Comparison of ENCODE assay signal across 21 cellular contexts in genomic region chr3:77169844-77170243, GRCh38.
A peak's percentile ranks its signal among the peaks of the same experiment; 100 is the strongest.
DNase-seq lines count a peak whose midpoint lies in the region; TF ChIP-seq lines count a peak whose summit lies in the region.
"Had no signal": no experiment of that assay in that cellular context is flagged by ENCODE, and none has a peak within 500 bp of the region (broad histone marks: within the 10 kb centered on the region; RNA-seq: fewer than 3 reads in every experiment).

No MANE protein-coding gene starts in this region.

- no peaks in the 10 kb centered on the region for H3K27me3 Mint-ChIP-seq in activated CD4-positive, alpha-beta T cell treated with anti-CD3 and anti-CD28 coated beads, Interleukin-2, amount 10 ng/mL, durations not matched to agents 24 days and 14 days
- H3K27me3 Mint-ChIP-seq: B cell; CD4-positive, CD25-positive, alpha-beta regulatory T cell had no signal

- no peaks in the 10 kb centered on the region for H3F3A ChIP-seq in neural cell (ENCODE audit: insufficient read depth, low read length, poor library complexity, severe bottlenecking)

- H3K9ac ChIP-seq in neural cell (ENCODE audit: low read length): no peak overlapping the region
- H3K9ac ChIP-seq: BLaER1, GM23248 had no signal

- H3K36me3 Mint-ChIP-seq in activated CD4-positive, alpha-beta T cell treated with anti-CD3 and anti-CD28 coated beads, Interleukin-2, amount 10 ng/mL, durations not matched to agents 24 days and 14 days (ENCODE audit: low read depth): no peaks in the 10 kb centered on the region
- H3K36me3 Mint-ChIP-seq: CD4-positive, CD25-positive, alpha-beta regulatory T cell; CD8-positive, alpha-beta T cell had no signal

- no peak overlapping the region for H2AFZ ChIP-seq in neural cell (ENCODE audit: low read depth, low read length)
- H2AFZ ChIP-seq: GM23248 had no signal

- peak; percentile 50 for TF ChIP-seq EP300 in neural cell (conservative IDR thresholded peaks at IDR 0.05; ENCODE audit: poor library complexity, severe bottlenecking)

- no peaks in the 10 kb centered on the region for H3K79me2 ChIP-seq in neural cell (replicated peaks; ENCODE audit: insufficient read depth, low read length)

- H3K27ac ChIP-seq in neural cell (ENCODE audit: low read length) (peak overlapping the region; percentile 49), spleen (no peak overlapping the region)
- H3K27ac ChIP-seq: 22Rv1, BLaER1, C4-2B, GM23248 had no signal

- H3K4me3 ChIP-seq in neural cell (ENCODE audit: low read length) (no peak overlapping the region), spleen (no peak overlapping the region)
- H3K4me3 ChIP-seq: BLaER1, GM12878, GM23248 had no signal

- H3K4me3 Mint-ChIP-seq in activated CD4-positive, alpha-beta T cell treated with anti-CD3 and anti-CD28 coated beads, Interleukin-2, amount 10 ng/mL, durations not matched to agents 24 days and 14 days: no peak overlapping the region
- H3K4me3 Mint-ChIP-seq: B cell; CD8-positive, alpha-beta T cell had no signal

- intact Hi-C loops in activated CD4-positive, alpha-beta T cell treated with anti-CD3 and anti-CD28 coated beads, Interleukin-2, amount 10 ng/mL, durations not matched to agents 24 days and 14 days (cut with micrococcal nuclease): no loop called here
- intact Hi-C loops in spleen (cut with DNase I; ENCODE audit: low total_unique reads): no loop called here
- intact Hi-C loops in head of caudate nucleus (cut with DNase I): no loop called here

- 55 to 69% (median 65%) methylated on average over 3 of the region's 3 CpGs for WGBS in spleen, 5 donors

- no peak for TF ChIP-seq RAD21 in neural cell (conservative IDR thresholded peaks at IDR 0.05)

- DNase-seq in NCI-H82 (lab: John Stamatoyannopoulos, UW) (peak; percentile 20), NCI-H82 treated with DMSO at 0.1 percent for 48 hours (lab: John Stamatoyannopoulos, UW; ENCODE audit: unreplicated experiment) (no peak), cerebellum (ENCODE audit: low spot score) (peak; percentile 38), spleen (no peak), head of caudate nucleus (no peak)
- DNase-seq in activated CD4-positive, alpha-beta T cell treated with anti-CD3 and anti-CD28 coated beads, Interleukin-2, amount 10 ng/mL, durations not matched to agents 24 days and 14 days: no peak
- DNase-seq: Caco-2; CD4-positive, CD25-positive, alpha-beta regulatory T cell; CD8-positive, alpha-beta T cell; DMS153; DND-41; GDM1; GM23248; H7; HCEC 1CT had no signal

- no peaks in the 10 kb centered on the region for H3K27me3 ChIP-seq in neural cell (ENCODE audit: insufficient read depth, low read depth, low read length)
- H3K27me3 ChIP-seq in spleen (replicated peaks in 1 of 7): no peaks in the 10 kb centered on the region
- H3K27me3 ChIP-seq: BLaER1 had no signal

- TF ChIP-seq CTCF in neural cell (IDR thresholded peaks at IDR 0.05; ENCODE audit: poor library complexity, severe bottlenecking) (no peak), spleen (IDR thresholded peaks at IDR 0.05 in 8 of 11, conservative IDR thresholded peaks at IDR 0.05 in 3 of 11) (no peak)

- no peaks in the 10 kb centered on the region for H3K9me3 Mint-ChIP-seq in activated CD4-positive, alpha-beta T cell treated with anti-CD3 and anti-CD28 coated beads, Interleukin-2, amount 10 ng/mL, durations not matched to agents 24 days and 14 days

- no peaks in the 10 kb centered on the region for H3K4me1 ChIP-seq in spleen
- H3K4me1 ChIP-seq: BLaER1, Caco-2 had no signal

- no peaks in the 10 kb centered on the region for H3K4me1 Mint-ChIP-seq in activated CD4-positive, alpha-beta T cell treated with anti-CD3 and anti-CD28 coated beads, Interleukin-2, amount 10 ng/mL, durations not matched to agents 24 days and 14 days
- H3K4me1 Mint-ChIP-seq: B cell; CD4-positive, CD25-positive, alpha-beta regulatory T cell had no signal

- no peaks in the 10 kb centered on the region for H4K20me1 ChIP-seq in neural cell (ENCODE audit: insufficient read depth)
- H4K20me1 ChIP-seq: BLaER1 had no signal

- H3K36me3 ChIP-seq in neural cell (ENCODE audit: insufficient read depth, low read length) (no peaks in the 10 kb centered on the region), spleen (no peaks in the 10 kb centered on the region)
- H3K36me3 ChIP-seq: BLaER1 had no signal

- no peaks in the 10 kb centered on the region for H3K9me3 ChIP-seq in neural cell (ENCODE audit: low read length)
- H3K9me3 ChIP-seq in spleen: no peaks in the 10 kb centered on the region
- H3K9me3 ChIP-seq: BLaER1, Caco-2 had no signal

- peak overlapping the region; percentile 11 for H3K4me2 ChIP-seq in neural cell (ENCODE audit: low read length)
- H3K4me2 ChIP-seq: BLaER1 had no signal

- H3K27ac Mint-ChIP-seq in activated CD4-positive, alpha-beta T cell treated with anti-CD3 and anti-CD28 coated beads, Interleukin-2, amount 10 ng/mL, durations not matched to agents 24 days and 14 days: no peak overlapping the region
- H3K27ac Mint-ChIP-seq: B cell; CD4-positive, CD25-positive, alpha-beta regulatory T cell; CD8-positive, alpha-beta T cell had no signal

- H3K9me2 ChIP-seq in neural cell (ENCODE audit: insufficient read depth, low read length): no peaks in the 10 kb centered on the region

- no peak for TF ChIP-seq POLR2A in spleen (IDR thresholded peaks at IDR 0.05)

TF ChIP-seq in neural cell, 6 proteins besides CTCF, POLR2A, EP300 and RAD21:
- TF ChIP-seq POLR2AphosphoS5 (IDR thresholded peaks at IDR 0.05): peak; percentile 28
- no peak for TF ChIP-seq SMC3 (conservative IDR thresholded peaks at IDR 0.05; ENCODE audit: poor library complexity)

Comparison
In these comparisons a context has a peak if more than half of its experiments do, and no peak if none do; other contexts are left out.
1. DNase-seq: peak in NCI-H82 (single experiment) and cerebellum (single experiment); none in NCI-H82 treated with DMSO at 0.1 percent for 48 hours (single experiment), activated CD4-positive, alpha-beta T cell treated with anti-CD3 and anti-CD28 coated beads, Interleukin-2, amount 10 ng/mL, durations not matched to agents 24 days and 14 days (single experiment), spleen (single experiment) and head of caudate nucleus (0 of 42).